ENCODE assay signal across 11 cellular contexts in the genomic region with DNA sequence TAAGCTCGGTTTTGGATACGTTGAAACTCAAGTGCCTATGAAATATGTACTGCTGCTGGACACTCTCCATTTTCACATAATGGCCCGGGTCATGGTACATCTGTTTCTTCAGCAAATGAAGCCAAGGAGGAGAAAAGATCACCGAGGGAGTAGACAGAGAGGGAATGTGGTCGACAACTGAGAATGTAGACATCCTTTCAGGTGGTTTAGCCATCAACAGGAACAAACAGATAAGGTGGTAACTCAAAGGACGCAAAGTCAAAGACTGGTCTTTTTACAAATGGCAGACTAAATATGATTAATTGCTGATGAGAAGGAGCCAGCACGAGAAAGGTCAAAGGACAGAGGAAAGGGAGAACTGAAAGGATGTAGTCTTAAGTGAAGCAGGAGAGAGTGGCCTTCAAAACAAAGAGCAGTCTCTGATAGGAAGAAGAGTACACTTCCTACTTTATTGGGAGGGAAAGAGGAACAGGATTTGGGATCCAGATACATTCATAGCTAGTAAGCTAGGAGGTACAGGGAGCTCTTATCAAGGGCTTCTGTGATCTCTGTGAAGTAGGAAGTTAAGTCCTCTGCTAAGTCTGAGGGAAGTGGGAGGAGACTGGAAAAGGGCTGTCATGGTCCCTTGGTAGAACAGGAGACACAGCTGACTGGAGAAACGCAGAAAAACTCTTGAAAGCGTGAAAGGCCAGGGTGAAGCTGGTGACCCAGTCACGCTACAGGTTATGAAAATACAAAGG. TPM values are rescaled to one million over a fixed set of nuclear protein-coding genes. Genes with fewer than 3 reads are reported as not detected.
DNase-seq lines count a peak whose midpoint lies in the region; ATAC-seq and TF ChIP-seq lines count a peak whose summit lies in the region.
"Had no signal": no experiment of that assay in that cellular context is flagged by ENCODE, and none has a peak within 500 bp of the region (broad histone marks: within the 10 kb centered on the region; RNA-seq: fewer than 3 reads in every experiment).

No MANE protein-coding gene starts in this region.

- TF ChIP-seq CTCF in endothelial cell (IDR thresholded peaks at IDR 0.05; ENCODE audit: unreplicated experiment) (no peak), foreskin fibroblast (IDR thresholded peaks at IDR 0.05; ENCODE audit: low read depth, low read length) (no peak), foreskin keratinocyte (conservative IDR thresholded peaks at IDR 0.05) (no peak)

- H3K4me1 ChIP-seq in foreskin keratinocyte, result no peaks in the 10 kb centered on the region

- DNase-seq in endothelial cell (ENCODE audit: low spot score) (no peak), foreskin fibroblast (no peak), foreskin keratinocyte (no peak)
- DNase-seq in activated naive CD4-positive, alpha-beta T cell treated with anti-CD3 and anti-CD28 coated beads, Interleukin-2, amount 50 U/mL, for 16 hours, result no peak
- DNase-seq: activated CD4-positive, alpha-beta T cell treated with anti-CD3 and anti-CD28 coated beads for 36 hours; NCI-H1417 had no signal

- H3K27ac Mint-ChIP-seq in endothelial cell (ENCODE audit: unreplicated experiment), result peak overlapping the region; percentile 65
- H3K27ac Mint-ChIP-seq: activated CD4-positive, alpha-beta T cell treated with anti-CD3 and anti-CD28 coated beads for 36 hours had no signal

- no peaks in the 10 kb centered on the region for H3K27me3 ChIP-seq in foreskin keratinocyte

- peaks cover 3% of the 10 kb centered on the region for H3K27me3 Mint-ChIP-seq in endothelial cell (ENCODE audit: unreplicated experiment)
- H3K27me3 Mint-ChIP-seq: activated CD4-positive, alpha-beta T cell treated with anti-CD3 and anti-CD28 coated beads for 36 hours had no signal

- H3K4me1 Mint-ChIP-seq in endothelial cell (ENCODE audit: unreplicated experiment), result peaks cover 21% of the 10 kb centered on the region

- H3K27ac ChIP-seq in foreskin keratinocyte, result no peak overlapping the region

- H3K36me3 Mint-ChIP-seq in endothelial cell (ENCODE audit: low read depth, unreplicated experiment), result peaks cover 24% of the 10 kb centered on the region

- peak overlapping the region; percentile 24 for H3K4me3 Mint-ChIP-seq in endothelial cell (ENCODE audit: unreplicated experiment)
- H3K4me3 Mint-ChIP-seq: activated CD4-positive, alpha-beta T cell treated with anti-CD3 and anti-CD28 coated beads for 36 hours had no signal

- ATAC-seq in GM18511 (IDR thresholded peaks at IDR 0.05; ENCODE audit: unreplicated experiment) (peak; percentile 84), GM21528 (IDR thresholded peaks at IDR 0.05; ENCODE audit: low FRiP score, unreplicated experiment) (peak; percentile 74), HG03442 (IDR thresholded peaks at IDR 0.05; ENCODE audit: unreplicated experiment) (peak; percentile 68), foreskin keratinocyte (no peak), SK-N-SH treated with all-trans-retinoic acid at 6 μM for 48 hours (no peak)
- ATAC-seq: activated CD4-positive, alpha-beta T cell treated with anti-CD3 and anti-CD28 coated beads for 36 hours; left lobe of liver had no signal

- H3K9me3 Mint-ChIP-seq in endothelial cell (ENCODE audit: unreplicated experiment), result no peaks in the 10 kb centered on the region

- no peak overlapping the region for H3K4me3 ChIP-seq in foreskin fibroblast (ENCODE audit: low read depth in 1 of 2, low read length in 2 of 2)

TF ChIP-seq in SK-N-SH treated with all-trans-retinoic acid at 6 μM for 48 hours, 23 proteins besides CTCF, POLR2A, EP300 and RAD21 (continues in another document):
- TF ChIP-seq TCF4 (CRISPR knock-in tag; IDR thresholded peaks at IDR 0.05; ENCODE audit: borderline replicate concordance), result no peak
- no peak for TF ChIP-seq ZNF70 (CRISPR knock-in tag; IDR thresholded peaks at IDR 0.05)
- TF ChIP-seq, protein P1, sequence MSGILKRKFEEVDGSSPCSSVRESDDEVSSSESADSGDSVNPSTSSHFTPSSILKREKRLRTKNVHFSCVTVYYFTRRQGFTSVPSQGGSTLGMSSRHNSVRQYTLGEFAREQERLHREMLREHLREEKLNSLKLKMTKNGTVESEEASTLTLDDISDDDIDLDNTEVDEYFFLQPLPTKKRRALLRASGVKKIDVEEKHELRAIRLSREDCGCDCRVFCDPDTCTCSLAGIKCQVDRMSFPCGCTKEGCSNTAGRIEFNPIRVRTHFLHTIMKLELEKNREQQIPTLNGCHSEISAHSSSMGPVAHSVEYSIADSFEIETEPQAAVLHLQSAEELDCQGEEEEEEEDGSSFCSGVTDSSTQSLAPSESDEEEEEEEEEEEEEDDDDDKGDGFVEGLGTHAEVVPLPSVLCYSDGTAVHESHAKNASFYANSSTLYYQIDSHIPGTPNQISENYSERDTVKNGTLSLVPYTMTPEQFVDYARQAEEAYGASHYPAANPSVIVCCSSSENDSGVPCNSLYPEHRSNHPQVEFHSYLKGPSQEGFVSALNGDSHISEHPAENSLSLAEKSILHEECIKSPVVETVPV (CRISPR knock-in tag; IDR thresholded peaks at IDR 0.05), result no peak
- no peak for TF ChIP-seq ZNF565 (CRISPR knock-in tag; conservative IDR thresholded peaks at IDR 0.05; ENCODE audit: low read depth)
- no peak for TF ChIP-seq ZNF8 (CRISPR knock-in tag; IDR thresholded peaks at IDR 0.05)
- no peak for TF ChIP-seq ESRRG (CRISPR knock-in tag; IDR thresholded peaks at IDR 0.05)
- no peak for TF ChIP-seq PPARA (CRISPR knock-in tag; IDR thresholded peaks at IDR 0.05; ENCODE audit: borderline replicate concordance)
- TF ChIP-seq, protein P2, sequence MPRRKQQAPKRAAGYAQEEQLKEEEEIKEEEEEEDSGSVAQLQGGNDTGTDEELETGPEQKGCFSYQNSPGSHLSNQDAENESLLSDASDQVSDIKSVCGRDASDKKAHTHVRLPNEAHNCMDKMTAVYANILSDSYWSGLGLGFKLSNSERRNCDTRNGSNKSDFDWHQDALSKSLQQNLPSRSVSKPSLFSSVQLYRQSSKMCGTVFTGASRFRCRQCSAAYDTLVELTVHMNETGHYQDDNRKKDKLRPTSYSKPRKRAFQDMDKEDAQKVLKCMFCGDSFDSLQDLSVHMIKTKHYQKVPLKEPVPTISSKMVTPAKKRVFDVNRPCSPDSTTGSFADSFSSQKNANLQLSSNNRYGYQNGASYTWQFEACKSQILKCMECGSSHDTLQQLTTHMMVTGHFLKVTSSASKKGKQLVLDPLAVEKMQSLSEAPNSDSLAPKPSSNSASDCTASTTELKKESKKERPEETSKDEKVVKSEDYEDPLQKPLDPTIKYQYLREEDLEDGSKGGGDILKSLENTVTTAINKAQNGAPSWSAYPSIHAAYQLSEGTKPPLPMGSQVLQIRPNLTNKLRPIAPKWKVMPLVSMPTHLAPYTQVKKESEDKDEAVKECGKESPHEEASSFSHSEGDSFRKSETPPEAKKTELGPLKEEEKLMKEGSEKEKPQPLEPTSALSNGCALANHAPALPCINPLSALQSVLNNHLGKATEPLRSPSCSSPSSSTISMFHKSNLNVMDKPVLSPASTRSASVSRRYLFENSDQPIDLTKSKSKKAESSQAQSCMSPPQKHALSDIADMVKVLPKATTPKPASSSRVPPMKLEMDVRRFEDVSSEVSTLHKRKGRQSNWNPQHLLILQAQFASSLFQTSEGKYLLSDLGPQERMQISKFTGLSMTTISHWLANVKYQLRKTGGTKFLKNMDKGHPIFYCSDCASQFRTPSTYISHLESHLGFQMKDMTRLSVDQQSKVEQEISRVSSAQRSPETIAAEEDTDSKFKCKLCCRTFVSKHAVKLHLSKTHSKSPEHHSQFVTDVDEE (CRISPR knock-in tag; IDR thresholded peaks at IDR 0.05), result no peak
- TF ChIP-seq, protein P3, sequence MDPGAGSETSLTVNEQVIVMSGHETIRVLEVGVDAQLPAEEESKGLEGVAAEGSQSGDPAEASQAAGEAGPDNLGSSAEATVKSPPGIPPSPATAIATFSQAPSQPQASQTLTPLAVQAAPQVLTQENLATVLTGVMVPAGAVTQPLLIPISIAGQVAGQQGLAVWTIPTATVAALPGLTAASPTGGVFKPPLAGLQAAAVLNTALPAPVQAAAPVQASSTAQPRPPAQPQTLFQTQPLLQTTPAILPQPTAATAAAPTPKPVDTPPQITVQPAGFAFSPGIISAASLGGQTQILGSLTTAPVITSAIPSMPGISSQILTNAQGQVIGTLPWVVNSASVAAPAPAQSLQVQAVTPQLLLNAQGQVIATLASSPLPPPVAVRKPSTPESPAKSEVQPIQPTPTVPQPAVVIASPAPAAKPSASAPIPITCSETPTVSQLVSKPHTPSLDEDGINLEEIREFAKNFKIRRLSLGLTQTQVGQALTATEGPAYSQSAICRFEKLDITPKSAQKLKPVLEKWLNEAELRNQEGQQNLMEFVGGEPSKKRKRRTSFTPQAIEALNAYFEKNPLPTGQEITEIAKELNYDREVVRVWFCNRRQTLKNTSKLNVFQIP (CRISPR knock-in tag; IDR thresholded peaks at IDR 0.05; ENCODE audit: borderline replicate concordance, low read depth), result no peak
- TF ChIP-seq, protein P4, sequence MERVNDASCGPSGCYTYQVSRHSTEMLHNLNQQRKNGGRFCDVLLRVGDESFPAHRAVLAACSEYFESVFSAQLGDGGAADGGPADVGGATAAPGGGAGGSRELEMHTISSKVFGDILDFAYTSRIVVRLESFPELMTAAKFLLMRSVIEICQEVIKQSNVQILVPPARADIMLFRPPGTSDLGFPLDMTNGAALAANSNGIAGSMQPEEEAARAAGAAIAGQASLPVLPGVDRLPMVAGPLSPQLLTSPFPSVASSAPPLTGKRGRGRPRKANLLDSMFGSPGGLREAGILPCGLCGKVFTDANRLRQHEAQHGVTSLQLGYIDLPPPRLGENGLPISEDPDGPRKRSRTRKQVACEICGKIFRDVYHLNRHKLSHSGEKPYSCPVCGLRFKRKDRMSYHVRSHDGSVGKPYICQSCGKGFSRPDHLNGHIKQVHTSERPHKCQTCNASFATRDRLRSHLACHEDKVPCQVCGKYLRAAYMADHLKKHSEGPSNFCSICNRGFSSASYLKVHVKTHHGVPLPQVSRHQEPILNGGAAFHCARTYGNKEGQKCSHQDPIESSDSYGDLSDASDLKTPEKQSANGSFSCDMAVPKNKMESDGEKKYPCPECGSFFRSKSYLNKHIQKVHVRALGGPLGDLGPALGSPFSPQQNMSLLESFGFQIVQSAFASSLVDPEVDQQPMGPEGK (CRISPR knock-in tag; IDR thresholded peaks at IDR 0.05; ENCODE audit: borderline replicate concordance), result no peak
- TF ChIP-seq CSDC2 (CRISPR knock-in tag; IDR thresholded peaks at IDR 0.05), result no peak
- TF ChIP-seq ZC3H10 (CRISPR knock-in tag; IDR thresholded peaks at IDR 0.05), result no peak
- TF ChIP-seq OSR1 (CRISPR knock-in tag; IDR thresholded peaks at IDR 0.05), result no peak
- TF ChIP-seq ISL1 (CRISPR knock-in tag; IDR thresholded peaks at IDR 0.05), result no peak
- TF ChIP-seq RARB (CRISPR knock-in tag; IDR thresholded peaks at IDR 0.05), result no peak
- no peak for TF ChIP-seq ZFP3 (CRISPR knock-in tag; IDR thresholded peaks at IDR 0.05)
- no peak for TF ChIP-seq BACH2 (CRISPR knock-in tag; IDR thresholded peaks at IDR 0.05; ENCODE audit: borderline replicate concordance)

RNA-seq across cellular contexts. Expression of a gene that starts 28.3 kb away (rescaled TPM):
- total RNA-seq in endothelial cell (ENCODE audit: unreplicated experiment) (53.5 TPM), foreskin keratinocyte (31.6 and 32.5 TPM in 2 replicates)
- polyA plus RNA-seq in foreskin keratinocyte, result 17.9 and 20.2 TPM in 2 replicates

RNA-seq across cellular contexts. Expression of a gene that starts 45.9 kb away (rescaled TPM):
- total RNA-seq in endothelial cell (ENCODE audit: unreplicated experiment), result 1.5 TPM
- not detected in 2 replicates for total RNA-seq in foreskin keratinocyte
- polyA plus RNA-seq in foreskin keratinocyte, result not detected in 2 replicates
- total RNA-seq: activated CD4-positive, alpha-beta T cell treated with anti-CD3 and anti-CD28 coated beads for 36 hours; left lobe of liver had no signal

Comparison
In these comparisons a context has a peak if more than half of its experiments do, and no peak if none do; other contexts are left out.
1. ATAC-seq: peak in GM18511 (single experiment), GM21528 (single experiment) and HG03442 (single experiment); none in foreskin keratinocyte (single experiment) and SK-N-SH treated with all-trans-retinoic acid at 6 μM for 48 hours (single experiment).